In the genomic region with DNA sequence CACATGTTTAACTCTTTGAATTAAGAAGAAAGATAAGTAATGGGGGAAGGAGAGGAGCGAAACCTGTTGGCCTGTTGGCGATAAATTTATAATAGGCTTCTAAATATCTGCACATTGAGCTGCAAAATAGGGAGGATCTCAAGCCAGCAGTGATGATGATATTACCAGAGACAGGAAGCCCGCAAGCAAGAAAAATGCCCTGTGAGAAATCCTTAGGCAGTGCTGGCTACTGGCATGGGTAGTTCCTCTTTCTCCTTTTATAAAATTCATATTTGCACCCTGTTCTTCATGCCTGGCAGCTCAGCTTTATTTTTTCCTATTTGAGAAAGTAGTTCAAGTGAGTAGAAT, we compare ENCODE assay signal across 8 cellular contexts. TPM values are rescaled to one million over a fixed set of nuclear protein-coding genes. Genes with fewer than 3 reads are reported as not detected.
A peak's percentile ranks its signal among the peaks of the same experiment; 100 is the strongest.
DNase-seq lines count a peak whose midpoint lies in the region; ATAC-seq and TF ChIP-seq lines count a peak whose summit lies in the region.

No MANE protein-coding gene starts in this region.

- H3K4me3 ChIP-seq in right atrium auricular region (peak overlapping the region; percentile 74 to 78), skin epidermis (peak overlapping the region; percentile 68 to 93 (median 83))

- H3K9me3 Mint-ChIP-seq in CD4-positive, alpha-beta T cell: no peaks in the 10 kb centered on the region
- H3K9me3 Mint-ChIP-seq in activated CD4-positive, alpha-beta memory T cell treated with anti-CD3 and anti-CD28 coated beads for 36 hours: no peaks in the 10 kb centered on the region

- H3K36me3 ChIP-seq in right atrium auricular region: no peaks in the 10 kb centered on the region

- no peaks in the 10 kb centered on the region for H3K27me3 Mint-ChIP-seq in CD4-positive, alpha-beta T cell
- H3K27me3 Mint-ChIP-seq in activated CD4-positive, alpha-beta memory T cell treated with anti-CD3 and anti-CD28 coated beads for 36 hours: no peaks in the 10 kb centered on the region

- H3K4me1 Mint-ChIP-seq in CD4-positive, alpha-beta T cell (ENCODE audit: low read depth): peaks cover 45% of the 10 kb centered on the region
- H3K4me1 Mint-ChIP-seq in activated CD4-positive, alpha-beta memory T cell treated with anti-CD3 and anti-CD28 coated beads for 36 hours (ENCODE audit: low read depth): peaks cover 51% of the 10 kb centered on the region

- intact Hi-C loops in CD4-positive, alpha-beta T cell (cut with DNase I, micrococcal nuclease): loop anchor here (1.0 to 10.0 kb wide), 15 partner anchors 40 to 1542 kb away; partner anchors contain the start of genes RPL21 (in 2 of the 2), CDK8 (in 1 of the 2), GTF3A (in 1 of the 2) and LNX2 (in 1 of the 2)
- intact Hi-C loops in activated CD4-positive, alpha-beta memory T cell treated with anti-CD3 and anti-CD28 coated beads for 36 hours (cut with micrococcal nuclease): loop anchor here (1.0 to 10.0 kb wide), 5 partner anchors 79 to 1268 kb away; partner anchors contain the start of genes GTF3A, LNX2, PAN3 and POLR1D

- POLR2A ChIA-PET in CD4-positive, alpha-beta T cell (lab: Charles Lee): interaction anchor here (0.8 to 1.7 kb wide), 8 partner anchors 41 to 279 kb away, joined by 3 to 16 read pairs (median 4); partner anchors contain the start of genes MTIF3, RASL11A and RPL21
- POLR2A ChIA-PET in activated CD4-positive, alpha-beta memory T cell treated with anti-CD3 and anti-CD28 coated beads for 36 hours (lab: Charles Lee): interaction anchor here (0.9 to 1.5 kb wide), 6 partner anchors 39 to 181 kb away, joined by 3 to 6 read pairs (median 4); partner anchors contain the start of gene RPL21

- peaks cover 0 to 39% of the 10 kb centered on the region in 2 donors for H3K4me1 ChIP-seq in right atrium auricular region

- H3K36me3 Mint-ChIP-seq in CD4-positive, alpha-beta T cell (ENCODE audit: low read depth): peaks cover 6% of the 10 kb centered on the region
- H3K36me3 Mint-ChIP-seq in activated CD4-positive, alpha-beta memory T cell treated with anti-CD3 and anti-CD28 coated beads for 36 hours: no peaks in the 10 kb centered on the region

- CTCF ChIA-PET in CD4-positive, alpha-beta T cell (lab: Charles Lee): interaction anchor here (0.6 to 1.1 kb wide), 3 partner anchors 26 to 187 kb away, joined by 3 read pairs; partner anchors contain the start of gene RASL11A
- CTCF ChIA-PET in activated CD4-positive, alpha-beta memory T cell treated with anti-CD3 and anti-CD28 coated beads for 36 hours (lab: Charles Lee): interaction anchor here (1.0 to 1.4 kb wide), 2 partner anchors 98 to 187 kb away, joined by 5 to 7 read pairs; partner anchors contain the start of gene RASL11A

- H3K9me3 ChIP-seq in CD4-positive, alpha-beta T cell (ENCODE audit: control insufficient read depth, low read length): no peaks in the 10 kb centered on the region
- H3K9me3 ChIP-seq in right atrium auricular region: no peaks in the 10 kb centered on the region

- peak overlapping the region; percentile 87 for H3K4me3 Mint-ChIP-seq in CD4-positive, alpha-beta T cell
- peak overlapping the region; percentile 75 for H3K4me3 Mint-ChIP-seq in activated CD4-positive, alpha-beta memory T cell treated with anti-CD3 and anti-CD28 coated beads for 36 hours

- peak overlapping the region; percentile 91 for H3K27ac Mint-ChIP-seq in CD4-positive, alpha-beta T cell
- peak overlapping the region; percentile 77 for H3K27ac Mint-ChIP-seq in activated CD4-positive, alpha-beta memory T cell treated with anti-CD3 and anti-CD28 coated beads for 36 hours

- ATAC-seq in CD4-positive, alpha-beta T cell (ENCODE audit: poor library complexity): no peak
- no peak for ATAC-seq in GM18867 (IDR thresholded peaks at IDR 0.05; ENCODE audit: unreplicated experiment)

- no peak for DNase-seq in CD4-positive, alpha-beta T cell
- DNase-seq in KG1 (lab: John Stamatoyannopoulos, UW) (peak; percentile 41), right atrium auricular region (ENCODE audit: low spot score) (no peak), GM19238 (ENCODE audit: insufficient read length, low spot score) (no peak), SHP77 treated with DMSO at 0.1 percent for 48 hours (lab: John Stamatoyannopoulos, UW) (no peak)
- no peak for DNase-seq in activated CD4-positive, alpha-beta memory T cell treated with anti-CD3 and anti-CD28 coated beads for 36 hours

- H3K27me3 ChIP-seq in CD4-positive, alpha-beta T cell (ENCODE audit: control insufficient read depth, insufficient read depth, low read length): no peaks in the 10 kb centered on the region
- H3K27me3 ChIP-seq in right atrium auricular region: no peaks in the 10 kb centered on the region

- no peak for TF ChIP-seq CTCF in CD4-positive, alpha-beta T cell (IDR thresholded peaks at IDR 0.05)
- TF ChIP-seq CTCF in right atrium auricular region (IDR thresholded peaks at IDR 0.05): no peak

- H3K27ac ChIP-seq in CD4-positive, alpha-beta T cell (ENCODE audit: low read depth, low read length): peak overlapping the region; percentile 89
- peak overlapping the region; percentile 95 for H3K27ac ChIP-seq in right atrium auricular region
- peak overlapping the region in 20 of 21 experiments; percentile 84 to 96 (median 90) for H3K27ac ChIP-seq in skin epidermis

RNA-seq across cellular contexts. Expression of gene USP12, which starts 0.9 kb away (rescaled TPM):
- total RNA-seq in CD4-positive, alpha-beta T cell: 10 to 100 TPM; 56.9 to 58.8 TPM
- 10 to 100 TPM; 39.4 to 40.6 TPM for total RNA-seq in activated CD4-positive, alpha-beta memory T cell treated with anti-CD3 and anti-CD28 coated beads for 36 hours
- total RNA-seq in right atrium auricular region: 10 to 100 TPM; 11.6 to 23.0 TPM
